11 cellular contexts compared by ENCODE assay signal in the genomic region with DNA sequence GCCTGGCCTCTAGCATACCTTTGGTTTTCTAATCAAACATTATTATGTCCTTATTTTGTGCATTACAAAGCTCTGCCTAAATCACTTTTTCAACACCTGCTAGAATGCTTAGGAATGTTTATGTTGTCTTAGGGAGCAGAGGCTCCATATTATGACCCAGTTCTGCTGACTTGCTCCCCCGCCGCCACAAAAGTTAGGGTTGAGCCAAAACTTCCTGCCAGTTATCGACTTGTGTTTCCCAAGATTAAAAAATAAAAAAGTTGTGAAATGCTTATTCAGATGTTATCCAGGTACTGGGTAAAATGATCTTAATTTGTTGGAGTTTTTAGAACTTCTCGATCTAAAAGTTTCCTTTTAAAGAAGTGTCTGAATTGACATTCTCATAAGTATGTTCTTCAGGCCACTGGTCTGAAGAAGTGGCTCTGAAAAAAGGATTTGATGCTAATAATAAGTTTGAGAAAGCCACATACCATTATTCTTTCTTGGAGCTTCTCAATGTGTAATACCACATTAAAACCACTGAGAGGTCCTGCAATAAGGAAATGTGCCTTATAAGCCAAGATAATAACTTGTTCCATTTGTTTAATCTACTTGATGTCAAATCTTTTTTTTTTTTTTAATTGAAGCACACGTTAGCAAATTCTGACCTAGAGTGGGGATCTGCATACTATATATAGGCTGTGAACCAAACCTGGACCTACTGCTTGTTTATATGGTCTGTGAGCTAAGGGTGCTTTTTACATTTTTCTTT. TPM values are rescaled to one million over a fixed set of nuclear protein-coding genes. Genes with fewer than 3 reads are reported as not detected.
A peak's percentile ranks its signal among the peaks of the same experiment; 100 is the strongest.
DNase-seq lines count a peak whose midpoint lies in the region; ATAC-seq and TF ChIP-seq lines count a peak whose summit lies in the region.
"Had no signal": no experiment of that assay in that cellular context is flagged by ENCODE, and none has a peak within 500 bp of the region (broad histone marks: within the 10 kb centered on the region; RNA-seq: fewer than 3 reads in every experiment).

No MANE protein-coding gene starts in this region.

- peak overlapping the region; percentile 7 to 98 for H3K27ac Mint-ChIP-seq in natural killer cell treated with Interleukin-12 subunit alpha and Interleukin-12 subunit beta and Interleukin-15 and Interleukin-18, amount 100 ng/mL, for 72 hours

- no peak for ATAC-seq in natural killer cell treated with Interleukin-12 subunit alpha and Interleukin-12 subunit beta and Interleukin-15 and Interleukin-18, amount 100 ng/mL, for 72 hours

- H3K27me3 Mint-ChIP-seq in natural killer cell treated with Interleukin-12 subunit alpha and Interleukin-12 subunit beta and Interleukin-15 and Interleukin-18, amount 100 ng/mL, for 72 hours = no peaks in the 10 kb centered on the region

- peaks cover 34 to 45% of the 10 kb centered on the region in 2 donors for H3K4me1 Mint-ChIP-seq in natural killer cell treated with Interleukin-12 subunit alpha and Interleukin-12 subunit beta and Interleukin-15 and Interleukin-18, amount 100 ng/mL, for 72 hours (ENCODE audit: low read depth in 2 of 2)

- peaks cover 38% of the 10 kb centered on the region for H4K20me1 ChIP-seq in smooth muscle cell (ENCODE audit: low read depth)

- TF ChIP-seq CTCF in AG10803 (conservative IDR thresholded peaks at IDR 0.05; ENCODE audit: low read length) (peak; percentile 44), choroid plexus epithelial cell (conservative IDR thresholded peaks at IDR 0.05; ENCODE audit: low read depth, low read length) (peak; percentile 9), smooth muscle cell (IDR thresholded peaks at IDR 0.05; ENCODE audit: borderline replicate concordance, insufficient read depth, poor library complexity, severe bottlenecking) (no peak)

- H3F3A ChIP-seq in smooth muscle cell (ENCODE audit: low read depth) = no peaks in the 10 kb centered on the region

- H3K4me3 Mint-ChIP-seq in natural killer cell treated with Interleukin-12 subunit alpha and Interleukin-12 subunit beta and Interleukin-15 and Interleukin-18, amount 100 ng/mL, for 72 hours = peak overlapping the region; percentile 60

- H3K36me3 ChIP-seq in MG63 = peaks cover 47% of the 10 kb centered on the region
- no peaks in the 10 kb centered on the region for H3K36me3 ChIP-seq in smooth muscle cell (ENCODE audit: low read depth)

- H2AFZ ChIP-seq in smooth muscle cell (ENCODE audit: low read depth) = no peak overlapping the region

- DNase-seq in AG10803 (ENCODE audit: low read depth) (peak; percentile 56), MG63 (no peak), choroid plexus epithelial cell (ENCODE audit: low read depth) (peak; percentile 38), NCI-H510A (lab: John Stamatoyannopoulos, UW) (no peak), NCI-H446 (lab: John Stamatoyannopoulos, UW) (no peak), NCI-H2171 treated with DMSO at 0.1 percent for 48 hours (lab: John Stamatoyannopoulos, UW) (no peak), smooth muscle cell (lab: John Stamatoyannopoulos, UW; ENCODE audit: unreplicated experiment) (no peak)
- no peak for DNase-seq in natural killer cell treated with Interleukin-12 subunit alpha and Interleukin-12 subunit beta and Interleukin-15 and Interleukin-18, amount 100 ng/mL, for 72 hours (ENCODE audit: low spot score)
- DNase-seq: activated CD4-positive, alpha-beta T cell treated with anti-CD3 and anti-CD28 coated beads, Interleukin-2, amount 50 U/mL, for 48 hours; DMS79 had no signal

- no peak overlapping the region for H3K9ac ChIP-seq in smooth muscle cell (ENCODE audit: low read depth)
- H3K9ac ChIP-seq: KMS-11 had no signal

- H3K9me3 ChIP-seq in MG63 (no peaks in the 10 kb centered on the region; the same call in 1 of the 2 replicates), smooth muscle cell (replicated peaks; ENCODE audit: low read depth) (no peaks in the 10 kb centered on the region)

- peaks cover 68% of the 10 kb centered on the region for H3K79me2 ChIP-seq in smooth muscle cell (ENCODE audit: low read depth)

- H3K4me1 ChIP-seq in smooth muscle cell (ENCODE audit: low read depth) = peaks cover 10% of the 10 kb centered on the region

- H3K4me2 ChIP-seq in smooth muscle cell = no peak overlapping the region
- H3K4me2 ChIP-seq: KMS-11 had no signal

- H3K27ac ChIP-seq in smooth muscle cell (ENCODE audit: low read depth) = no peak overlapping the region
- H3K27ac ChIP-seq: KMS-11 had no signal

- H3K36me3 Mint-ChIP-seq in natural killer cell treated with Interleukin-12 subunit alpha and Interleukin-12 subunit beta and Interleukin-15 and Interleukin-18, amount 100 ng/mL, for 72 hours = peaks cover 4% of the 10 kb centered on the region

- 97% methylated on average over 5 of the region's 5 CpGs for WGBS in smooth muscle cell (ENCODE audit: low lambda C conversion rate)

- H3K27me3 ChIP-seq in MG63 (no peaks in the 10 kb centered on the region), smooth muscle cell (ENCODE audit: low read depth) (peaks cover 7% of the 10 kb centered on the region)

- peak overlapping the region; percentile 1; the same call in 1 of the 2 replicates for H3K4me3 ChIP-seq in AG10803 (ENCODE audit: low read length)
- peak overlapping the region; percentile 4; the same call in 1 of the 2 replicates for H3K4me3 ChIP-seq in MG63
- H3K4me3 ChIP-seq in choroid plexus epithelial cell (ENCODE audit: low read depth, low read length) = no peak overlapping the region
- H3K4me3 ChIP-seq in smooth muscle cell = no peak overlapping the region

- no peaks in the 10 kb centered on the region for H3K9me3 Mint-ChIP-seq in natural killer cell treated with Interleukin-12 subunit alpha and Interleukin-12 subunit beta and Interleukin-15 and Interleukin-18, amount 100 ng/mL, for 72 hours

RNA-seq across cellular contexts. Expression of gene RNF185, which starts 2.2 kb away (rescaled TPM):
- total RNA-seq in MG63 (2014; rRNA removed; shearing (Covaris generic); ENCODE audit: low replicate concordance) = 39.1 and 46.0 TPM in 2 replicates
- 10 to 100 TPM; 22.1 to 31.2 TPM for total RNA-seq in natural killer cell treated with Interleukin-12 subunit alpha and Interleukin-12 subunit beta and Interleukin-15 and Interleukin-18, amount 100 ng/mL, for 72 hours
- total RNA-seq in smooth muscle cell = 39.8 and 40.2 TPM in 2 replicates
- polyA plus RNA-seq in smooth muscle cell = 41.8 and 45.0 TPM in 2 replicates

RNA-seq across cellular contexts. Expression of gene PLA2G3, which starts 21.9 kb away (rescaled TPM):
- not detected in 2 replicates for total RNA-seq in MG63 (2014; rRNA removed; shearing (Covaris generic); ENCODE audit: low replicate concordance)
- not detected for total RNA-seq in natural killer cell treated with Interleukin-12 subunit alpha and Interleukin-12 subunit beta and Interleukin-15 and Interleukin-18, amount 100 ng/mL, for 72 hours
- total RNA-seq in smooth muscle cell = 0.04 and 0.09 TPM in 2 replicates
- polyA plus RNA-seq in smooth muscle cell = 0.80 TPM in 1 of 2 replicates, not detected in the other

RNA-seq across cellular contexts. Expression of gene INPP5J, which starts 39.4 kb away (rescaled TPM):
- total RNA-seq in MG63 (2014; rRNA removed; shearing (Covaris generic); ENCODE audit: low replicate concordance) = not detected in 2 replicates
- total RNA-seq in natural killer cell treated with Interleukin-12 subunit alpha and Interleukin-12 subunit beta and Interleukin-15 and Interleukin-18, amount 100 ng/mL, for 72 hours = under 1 TPM in 1 of 2 donors, not detected in 1; 0.19 TPM
- 1.2 TPM in 2 replicates for total RNA-seq in smooth muscle cell
- polyA plus RNA-seq in smooth muscle cell = 0.66 and 2.1 TPM in 2 replicates

RNA-seq across cellular contexts. Expression of gene LIMK2, which starts 49.9 kb away (rescaled TPM):
- total RNA-seq in MG63 (2014; rRNA removed; shearing (Covaris generic); ENCODE audit: low replicate concordance) = 5.3 and 7.9 TPM in 2 replicates
- total RNA-seq in natural killer cell treated with Interleukin-12 subunit alpha and Interleukin-12 subunit beta and Interleukin-15 and Interleukin-18, amount 100 ng/mL, for 72 hours = 100 to 1,000 TPM; 390 to 657 TPM
- 126 and 147 TPM in 2 replicates for total RNA-seq in smooth muscle cell
- 85.7 and 141 TPM in 2 replicates for polyA plus RNA-seq in smooth muscle cell

RNA-seq across cellular contexts. Expression of gene SELENOM, which starts 54.8 kb away (rescaled TPM):
- 72.5 and 98.8 TPM in 2 replicates for total RNA-seq in MG63 (2014; rRNA removed; shearing (Covaris generic); ENCODE audit: low replicate concordance)
- 1 to 10 TPM; 4.4 to 6.0 TPM for total RNA-seq in natural killer cell treated with Interleukin-12 subunit alpha and Interleukin-12 subunit beta and Interleukin-15 and Interleukin-18, amount 100 ng/mL, for 72 hours
- total RNA-seq in smooth muscle cell = 450 and 487 TPM in 2 replicates
- 547 and 600 TPM in 2 replicates for polyA plus RNA-seq in smooth muscle cell

Comparison
In these comparisons a context has a peak if more than half of its experiments do, and no peak if none do; other contexts are left out.
1. DNase-seq: peak in AG10803 (single experiment) and choroid plexus epithelial cell (single experiment); none in MG63 (single experiment), natural killer cell treated with Interleukin-12 subunit alpha and Interleukin-12 subunit beta and Interleukin-15 and Interleukin-18, amount 100 ng/mL, for 72 hours (single experiment), NCI-H510A (single experiment), NCI-H446 (0 of 2), NCI-H2171 treated with DMSO at 0.1 percent for 48 hours (single experiment) and smooth muscle cell (single experiment).
2. H3K4me3 ChIP-seq: peak in AG10803 (single experiment) and MG63 (single experiment); none in choroid plexus epithelial cell (single experiment) and smooth muscle cell (single experiment).